Comparison of ENCODE assay signal across 8 cellular contexts in genomic region chr4:89024051-89024675, GRCh38. TPM values are rescaled to one million over a fixed set of nuclear protein-coding genes. Genes with fewer than 3 reads are reported as not detected.
A peak's percentile ranks its signal among the peaks of the same experiment; 100 is the strongest.
DNase-seq lines count a peak whose midpoint lies in the region; ATAC-seq and TF ChIP-seq lines count a peak whose summit lies in the region.

No MANE protein-coding gene starts in this region.

- H3K36me3 ChIP-seq in testis (ENCODE audit: low read depth, missing control alignments), result no peaks in the 10 kb centered on the region

- DNase-seq in Caki2 (ENCODE audit: low read depth) (peak; percentile 44), NCI-H226 (peak; percentile 26), epithelial cell of proximal tubule (ENCODE audit: low read depth) (peak; percentile 35), naive B cell (peak; percentile 47), testis (peak; percentile 81)
- DNase-seq in activated CD4-positive, alpha-beta T cell treated with anti-CD3 and anti-CD28 coated beads for 48 hours, result peak; percentile 57

- H3K4me3 ChIP-seq in epithelial cell of proximal tubule (ENCODE audit: low read depth, low read length) (no peak overlapping the region), testis (no peak overlapping the region)

- TF ChIP-seq CTCF in epithelial cell of proximal tubule (conservative IDR thresholded peaks at IDR 0.05; ENCODE audit: low read depth, low read length) (peak; percentile 80), testis (IDR thresholded peaks at IDR 0.05) (peak; percentile 80 to 91 (median 85))

- no peaks in the 10 kb centered on the region for H3K9me3 ChIP-seq in testis

- H3K27ac Mint-ChIP-seq in naive B cell, result no peak overlapping the region

- H3K27ac ChIP-seq in testis, result no peak overlapping the region

- ATAC-seq in GM19324 (IDR thresholded peaks at IDR 0.05; ENCODE audit: low FRiP score, unreplicated experiment) (peak; percentile 90), HG03280 (IDR thresholded peaks at IDR 0.05; ENCODE audit: unreplicated experiment) (peak; percentile 94), naive B cell (ENCODE audit: low read depth in 2 of 2) (peak; percentile 81 to 88)

- intact Hi-C loops in testis (cut with DNase I; ENCODE audit: low total_unique reads), result loop anchor here (10.0 kb wide), 1 partner anchor 319 kb away; no protein-coding TSS in a partner anchor

- H3K4me1 ChIP-seq in testis, result no peaks in the 10 kb centered on the region

- no peaks in the 10 kb centered on the region for H3K27me3 ChIP-seq in testis

- no peaks in the 10 kb centered on the region for H3K36me3 Mint-ChIP-seq in naive B cell

- no peaks in the 10 kb centered on the region for H3K27me3 Mint-ChIP-seq in naive B cell

- TF ChIP-seq POLR2A in testis (IDR thresholded peaks at IDR 0.05), result no peak

- no peaks in the 10 kb centered on the region for H3K9me3 Mint-ChIP-seq in naive B cell

- in situ Hi-C loops in Caki2 (cut with HindIII; ENCODE audit: low pct_unique_long_range_greater_than_20kb, low sequenced_read_pairs), result loop anchor here (25.0 kb wide), 1 partner anchor 212 kb away; no protein-coding TSS in a partner anchor

- no peak overlapping the region for H3K4me3 Mint-ChIP-seq in naive B cell

- H3K4me1 Mint-ChIP-seq in naive B cell, result no peaks in the 10 kb centered on the region

- 32 to 46% methylated on average over 4 of the region's 4 CpGs for WGBS in testis, 2 donors

RNA-seq across cellular contexts. Expression of gene FAM13A, which starts 32.8 kb away (rescaled TPM):
- total RNA-seq in Caki2 (2014; rRNA removed; shearing (Covaris generic); ENCODE audit: low replicate concordance), result 12.7 and 16.7 TPM in 2 replicates
- total RNA-seq in epithelial cell of proximal tubule (3.0 and 5.9 TPM in 2 replicates), testis (100 to 1,000 TPM; 109 to 123 TPM)
- polyA plus RNA-seq in naive B cell (ENCODE audit: low read depth in 6 of 6) (1 to 10 TPM in 1 of 6 donors, under 1 TPM in 5; 0.41 to 1.8 (median 0.61) TPM), testis (ENCODE audit: insufficient read depth, low read depth, low replicate concordance) (30.7 TPM)

Comparison
In these comparisons a context has a peak if more than half of its experiments do, and no peak if none do; other contexts are left out.
1. DNase-seq: peak in every context shown above with its lines; median percentile 81 in testis; 57 in activated CD4-positive, alpha-beta T cell treated with anti-CD3 and anti-CD28 coated beads for 48 hours; 47 in naive B cell; 44 in Caki2; 35 in epithelial cell of proximal tubule; 26 in NCI-H226.